25 cellular contexts compared by ENCODE assay signal in the genomic region with DNA sequence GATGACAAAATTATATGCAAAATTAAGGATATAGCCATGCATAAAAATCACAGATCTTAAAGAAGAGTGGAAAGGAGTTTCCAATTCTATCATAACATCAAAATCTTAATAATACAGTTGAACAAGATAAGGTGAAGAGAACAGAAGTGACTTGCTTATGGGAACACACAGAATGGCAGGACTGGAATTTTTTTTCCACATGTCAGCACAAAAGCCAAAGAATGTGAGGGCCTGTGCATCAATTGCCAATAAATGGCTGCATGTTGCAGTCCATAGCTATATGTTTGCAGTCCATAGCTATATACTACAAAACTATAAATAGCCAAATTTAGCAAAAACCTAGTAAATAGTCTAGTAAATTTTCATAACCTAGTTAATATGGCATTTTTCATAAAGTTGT. TPM values are rescaled to one million over a fixed set of nuclear protein-coding genes. Genes with fewer than 3 reads are reported as not detected.
DNase-seq lines count a peak whose midpoint lies in the region; ATAC-seq, FAIRE-seq and TF ChIP-seq lines count a peak whose summit lies in the region.
"Had no signal": no experiment of that assay in that cellular context is flagged by ENCODE, and none has a peak within 500 bp of the region (broad histone marks: within the 10 kb centered on the region; RNA-seq: fewer than 3 reads in every experiment).

No MANE protein-coding gene starts in this region.

- no peaks in the 10 kb centered on the region for H3K36me3 Mint-ChIP-seq in progenitor cell of endocrine pancreas (ENCODE audit: insufficient read depth)
- H3K36me3 Mint-ChIP-seq: CD14-positive monocyte; CD4-positive, alpha-beta memory T cell; CD4-positive, CD25-positive, alpha-beta regulatory T cell had no signal

- intact Hi-C loops in PC-3 (cut with micrococcal nuclease), result loop anchor here (1.0 kb wide), 2 partner anchors 10 to 112 kb away; no protein-coding TSS in a partner anchor

- no TSS peak for BruUV-seq in PC-3 (replicated peaks; lab: Mats Ljungman, UMichigan)

- H3F3A ChIP-seq in PC-3 (ENCODE audit: low read length, unreplicated experiment), result no peaks in the 10 kb centered on the region

- no peaks in the 10 kb centered on the region for H4K20me1 ChIP-seq in PC-3 (ENCODE audit: low read length)
- H4K20me1 ChIP-seq: BLaER1 had no signal

- FAIRE-seq in A549 (lab: Jason Lieb, UNC), result no peak
- FAIRE-seq: GM12878, GM12892, GM18507 had no signal

- H3K9ac ChIP-seq in PC-3 (ENCODE audit: low read length), result peak overlapping the region; percentile 21; the same call in 1 of the 2 replicates
- H3K9ac ChIP-seq: BLaER1 had no signal

- TF ChIP-seq EP300 in A549 (IDR thresholded peaks at IDR 0.05), result no peak

- H3K36me3 ChIP-seq in PC-3 (ENCODE audit: low read depth, low read length), result no peaks in the 10 kb centered on the region
- H3K36me3 ChIP-seq: BE2C, BLaER1 had no signal

- DNase-seq in DMS53 (lab: John Stamatoyannopoulos, UW), result peak; percentile 41
- DNase-seq in DMS53 treated with DMSO at 0.1 percent for 48 hours (lab: John Stamatoyannopoulos, UW; ENCODE audit: unreplicated experiment), result no peak
- no peak for DNase-seq in A549 (ENCODE audit: low read depth in 1 of 2, low spot score in 1 of 2)
- no peak for DNase-seq in PC-3
- no peak for DNase-seq in progenitor cell of endocrine pancreas (ENCODE audit: low spot score, unreplicated experiment)
- DNase-seq in stimulated activated CD4-positive, alpha-beta T cell treated with anti-CD3 and anti-CD28 coated beads, Interleukin-4, amount 100 ng/mL, for 1 hour, result no peak
- no peak for DNase-seq in medulla oblongata (ENCODE audit: extremely low spot score)
- DNase-seq: ACHN; BE2C; C1 segment of cervical spinal cord; CD4-positive, alpha-beta memory T cell; CD4-positive, CD25-positive, alpha-beta regulatory T cell; CD8-positive, alpha-beta memory T cell; COR-L47; DMS 273 treated with DMSO at 0.1 percent for 48 hours; DMS79; DND-41; EL; GDM1 had no signal

- no peak overlapping the region for H3K4me3 Mint-ChIP-seq in progenitor cell of endocrine pancreas (ENCODE audit: low read depth)
- H3K4me3 Mint-ChIP-seq: CD14-positive monocyte; CD4-positive, alpha-beta memory T cell; CD4-positive, CD25-positive, alpha-beta regulatory T cell; CD8-positive, alpha-beta memory T cell had no signal

- ATAC-seq in A549 (no peak), PC-3 (no peak)
- ATAC-seq: GM12878 had no signal

- H3K4me3 ChIP-seq in A549 (no peak overlapping the region), PC-3 (ENCODE audit: low read length) (no peak overlapping the region)
- H3K4me3 ChIP-seq: BLaER1, GM12878 had no signal

- no peak for TF ChIP-seq RAD21 in A549 (conservative IDR thresholded peaks at IDR 0.05 in 1 of 2, IDR thresholded peaks at IDR 0.05 in 1 of 2)

- H3K27ac Mint-ChIP-seq in progenitor cell of endocrine pancreas, result peak overlapping the region; percentile 33
- H3K27ac Mint-ChIP-seq: CD4-positive, alpha-beta memory T cell; CD4-positive, CD25-positive, alpha-beta regulatory T cell; CD8-positive, alpha-beta memory T cell had no signal

- H3K9me3 ChIP-seq in A549 (no peaks in the 10 kb centered on the region), PC-3 (ENCODE audit: low read length) (no peaks in the 10 kb centered on the region)
- H3K9me3 ChIP-seq: BE2C, BLaER1 had no signal

- POLR2A ChIA-PET in A549 (lab: Yijun Ruan, JAX), result interaction anchor here (1.5 kb wide), 1 partner anchor 11 kb away, joined by 6 read pairs; a partner anchor contains a TSS
- POLR2A ChIA-PET in PC-3 (lab: Charles Lee; ENCODE audit: unreplicated experiment), result no interaction called here

- no peaks in the 10 kb centered on the region for H3K27me3 ChIP-seq in PC-3 (ENCODE audit: low read length)
- H3K27me3 ChIP-seq: BE2C, BLaER1 had no signal

- H3K4me1 ChIP-seq in A549 (peaks cover 44% of the 10 kb centered on the region), PC-3 (ENCODE audit: insufficient read depth, low read length) (peaks cover 38% of the 10 kb centered on the region)
- H3K4me1 ChIP-seq: BE2C had no signal

- H3K4me2 ChIP-seq in A549 (peak overlapping the region; percentile 63; the same call in 2 of the 3 replicates), PC-3 (ENCODE audit: low read length) (peak overlapping the region; percentile 53)
- H3K4me2 ChIP-seq: BLaER1 had no signal

- CTCF ChIA-PET in A549 (lab: Yijun Ruan, JAX), result no interaction called here
- CTCF ChIA-PET in PC-3 (lab: Charles Lee), result no interaction called here

- no peaks in the 10 kb centered on the region for H3K27me3 Mint-ChIP-seq in progenitor cell of endocrine pancreas
- H3K27me3 Mint-ChIP-seq: CD4-positive, alpha-beta memory T cell; CD8-positive, alpha-beta memory T cell had no signal

- H3K9me2 ChIP-seq in PC-3 (replicated peaks; ENCODE audit: low read length), result no peaks in the 10 kb centered on the region

- no peak for TF ChIP-seq POLR2A in A549 (IDR thresholded peaks at IDR 0.05; ENCODE audit: low read length)

- H3K79me2 ChIP-seq in PC-3 (ENCODE audit: low read length), result no peaks in the 10 kb centered on the region

- H2AFZ ChIP-seq in PC-3 (ENCODE audit: low read length), result no peak overlapping the region

- H3K4me1 Mint-ChIP-seq in progenitor cell of endocrine pancreas (ENCODE audit: low read depth), result peaks cover 45% of the 10 kb centered on the region
- H3K4me1 Mint-ChIP-seq: CD4-positive, alpha-beta memory T cell; CD4-positive, CD25-positive, alpha-beta regulatory T cell; CD8-positive, alpha-beta memory T cell had no signal

- H3K9me3 Mint-ChIP-seq in progenitor cell of endocrine pancreas (ENCODE audit: low read depth), result no peaks in the 10 kb centered on the region
- H3K9me3 Mint-ChIP-seq: CD4-positive, alpha-beta memory T cell; CD4-positive, CD25-positive, alpha-beta regulatory T cell had no signal

- H3K27ac ChIP-seq in A549 (peak overlapping the region in 1 of 2 experiments; percentile 41; a peak in 2 of 6 replicates), PC-3 (ENCODE audit: low read length) (peak overlapping the region; percentile 59)
- H3K27ac ChIP-seq: 22Rv1, BLaER1 had no signal

- TF ChIP-seq CTCF in A549 (IDR thresholded peaks at IDR 0.05) (no peak), PC-3 (conservative IDR thresholded peaks at IDR 0.05; ENCODE audit: low read depth, low read length) (no peak), progenitor cell of endocrine pancreas (IDR thresholded peaks at IDR 0.05; ENCODE audit: unreplicated experiment) (no peak)

TF ChIP-seq in A549, 52 proteins besides CTCF, POLR2A, EP300 and RAD21:
- no peak for TF ChIP-seq PHF8 (IDR thresholded peaks at IDR 0.05; ENCODE audit: borderline replicate concordance, low read depth)
- TF ChIP-seq MAFK (IDR thresholded peaks at IDR 0.05; ENCODE audit: partially characterized antibody), result peak; percentile 58

RNA-seq across cellular contexts. Expression of a gene that starts 10.4 kb away (rescaled TPM):
- polyA plus RNA-seq in A549 (2011; rRNA removed), result 6.6 and 7.5 TPM in 2 replicates
- polyA plus RNA-seq in A549 (2012; cell fraction: cytosol; rRNA removed), result 3.3 and 4.3 TPM in 2 replicates
- 4.5 and 5.0 TPM in 2 replicates for polyA plus RNA-seq in A549 (2012; cell fraction: nucleus; rRNA removed)
- 4.8 to 5.5 TPM (median 5.4 TPM) in 3 replicates for polyA plus RNA-seq in A549 (2017; fragmentation: RNase III; extraction: RNeasy Plus Mini Kit Qiagen cat#74134 plus additional on column Dnase treatment)
- 12.8 and 14.4 TPM in 2 replicates for polyA minus RNA-seq in A549 (2011; rRNA and poly(A)+ RNA removed)
- 22.5 and 26.0 TPM in 2 replicates for total RNA-seq in PC-3 (2014; rRNA removed)
- 12.5 and 13.4 TPM in 2 replicates for total RNA-seq in progenitor cell of endocrine pancreas
